ENCODE assay signal across 31 cellular contexts in the genomic region with DNA sequence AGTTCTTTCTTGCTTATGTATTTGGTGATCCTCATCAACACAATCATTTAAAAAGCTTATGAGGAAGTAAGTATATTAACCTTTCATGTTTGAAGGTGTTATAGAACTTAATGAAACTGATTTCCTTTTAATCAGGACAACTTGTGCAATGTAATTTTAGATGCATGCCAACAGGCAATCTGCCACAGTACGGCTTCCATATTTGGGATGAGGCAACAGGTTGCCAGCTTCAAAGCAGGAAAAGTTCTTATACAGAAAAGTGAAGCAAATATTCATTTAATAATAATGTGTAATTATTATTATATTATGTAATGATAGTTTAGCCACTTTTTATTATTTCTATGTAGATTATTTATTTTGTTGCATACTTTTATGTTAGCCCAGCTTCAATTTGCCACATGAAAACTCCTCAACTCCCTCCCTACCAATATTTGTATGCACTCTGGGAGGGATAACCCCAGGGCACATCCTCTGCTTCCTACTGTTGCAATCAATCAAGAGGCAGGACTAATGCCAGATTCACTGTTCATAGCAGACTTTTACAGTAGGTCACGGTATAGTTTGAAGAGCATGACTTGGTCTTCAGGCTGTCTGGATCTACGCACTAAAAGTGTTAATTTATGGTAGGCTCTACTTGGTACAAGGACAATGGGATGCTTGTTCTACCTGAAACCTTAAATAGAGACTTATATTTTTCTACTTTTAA.
DNase-seq lines count a peak whose midpoint lies in the region; TF ChIP-seq lines count a peak whose summit lies in the region.
"Had no signal": no experiment of that assay in that cellular context is flagged by ENCODE, and none has a peak within 500 bp of the region (broad histone marks: within the 10 kb centered on the region; RNA-seq: fewer than 3 reads in every experiment).

No MANE protein-coding gene starts in this region.

- H3K4me3 ChIP-seq in A673 (ENCODE audit: low read depth, low read length, poor library complexity, severe bottlenecking) (no peak overlapping the region), SK-N-MC (peak overlapping the region; percentile 49), vagina (no peak overlapping the region)
- H3K4me3 ChIP-seq: coronary artery, esophagus muscularis mucosa, lower lobe of right lung, pancreas, smooth muscle cell, thoracic aorta had no signal

- no peaks in the 10 kb centered on the region for H3K36me3 ChIP-seq in A673 (ENCODE audit: insufficient read depth, low read length, poor library complexity, severe bottlenecking)
- no peaks in the 10 kb centered on the region for H3K36me3 ChIP-seq in SK-N-MC (ENCODE audit: insufficient read depth, low read length)
- no peaks in the 10 kb centered on the region for H3K36me3 ChIP-seq in vagina
- H3K36me3 ChIP-seq: esophagus muscularis mucosa, lower lobe of right lung, pancreas, thoracic aorta had no signal

- CTCF ChIA-PET in A673 (lab: Charles Lee) (no interaction called here), HEK293T (lab: Yijun Ruan, JAX) (no interaction called here)

- no peaks in the 10 kb centered on the region for H3K9me3 ChIP-seq in A673 (ENCODE audit: low read depth, low read length, poor library complexity, severe bottlenecking)
- H3K9me3 ChIP-seq in SK-N-MC (ENCODE audit: low read depth, low read length) = no peaks in the 10 kb centered on the region
- H3K9me3 ChIP-seq in vagina = no peaks in the 10 kb centered on the region
- H3K9me3 ChIP-seq: esophagus muscularis mucosa, lower lobe of right lung, pancreas, thoracic aorta had no signal

- TF ChIP-seq POLR2A in vagina (IDR thresholded peaks at IDR 0.05) (no peak), erythroblast (IDR thresholded peaks at IDR 0.05; ENCODE audit: low read length) (no peak)

- DNase-seq in A673 (ENCODE audit: low spot score) = peak; percentile 18
- no peak for DNase-seq in HEK293T (ENCODE audit: extremely low spot score)
- peak; percentile 71 for DNase-seq in SK-N-MC (ENCODE audit: low read depth, low spot score)
- peak; percentile 72 for DNase-seq in myocyte (ENCODE audit: low read depth)
- DNase-seq in stimulated activated CD4-positive, alpha-beta T cell treated with anti-CD3 and anti-CD28 coated beads, Interleukin-2, amount 100 ng/mL, for 48 hours = no peak
- DNase-seq in vagina (ENCODE audit: extremely low spot score in 2 of 2) = no peak
- DNase-seq in SKM-1 (lab: John Stamatoyannopoulos, UW; ENCODE audit: unreplicated experiment) = no peak
- DNase-seq in erythroblast (lab: John Stamatoyannopoulos, UW) = no peak
- DNase-seq: activated CD4-positive, alpha-beta T cell treated with anti-CD3 and anti-CD28 coated beads, Interleukin-2, amount 50 U/mL, for 48 hours; activated CD4-positive, CD25-positive, alpha-beta regulatory T cell treated with anti-CD3 and anti-CD28 coated beads, Interleukin-2, amount 50 U/mL, for 72 hours; activated T-cell treated with anti-CD3 and anti-CD28 coated beads, Interleukin-2, amount 50 U/mL, for 72 hours; CD8-positive, alpha-beta T cell; DMS 273 treated with DMSO at 0.1 percent for 48 hours; effector memory CD8-positive, alpha-beta T cell; foreskin fibroblast; H9; Karpas-422; lower lobe of right lung; midbrain; natural killer cell; NCI-H1694 treated with DMSO at 0.1 percent for 48 hours; NCI-H2171 treated with DMSO at 0.1 percent for 48 hours; NCI-H524 treated with DMSO at 0.1 percent for 48 hours; pancreas; retina; stimulated activated CD4-positive, alpha-beta T cell treated with anti-CD3 and anti-CD28 coated beads, Interleukin-1b, Interleukin-23, amount 100 ng/mL, for 48 hours; stimulated activated naive CD8-positive, alpha-beta T cell treated with anti-CD3 and anti-CD28 coated beads, Interleukin-15, Interleukin-2, amounts not matched to agents 100 U/mL and 50 U/mL, for 24 hours had no signal

- H3K9ac ChIP-seq in SK-N-MC (ENCODE audit: insufficient read length) = no peak overlapping the region

- no TSS peak for BruUV-seq in A673 (replicated peaks; lab: Mats Ljungman, UMichigan)

- H3K4me1 ChIP-seq in A673 (ENCODE audit: insufficient read depth, low read length, poor library complexity, severe bottlenecking) (peaks cover 23% of the 10 kb centered on the region), vagina (no peaks in the 10 kb centered on the region)
- H3K4me1 ChIP-seq: esophagus muscularis mucosa, lower lobe of right lung, pancreas had no signal

- H3K27ac ChIP-seq in A673 (ENCODE audit: low read depth, low read length, poor library complexity, severe bottlenecking) (no peak overlapping the region), SK-N-MC (no peak overlapping the region), vagina (no peak overlapping the region)
- H3K27ac ChIP-seq: coronary artery, esophagus muscularis mucosa, lower lobe of right lung, pancreas, thoracic aorta had no signal

- intact Hi-C loops in A673 (cut with micrococcal nuclease; ENCODE audit: unreplicated experiment) = no loop called here
- intact Hi-C loops in vagina (cut with DNase I) = no loop called here

- TF ChIP-seq CTCF in A673 (conservative IDR thresholded peaks at IDR 0.05; ENCODE audit: low read depth, low read length) = no peak
- TF ChIP-seq CTCF in vagina (IDR thresholded peaks at IDR 0.05) = no peak

- H3K27me3 ChIP-seq in A673 (replicated peaks; ENCODE audit: insufficient read depth, low read depth, low read length, poor library complexity) = no peaks in the 10 kb centered on the region
- H3K27me3 ChIP-seq in vagina = no peaks in the 10 kb centered on the region
- H3K27me3 ChIP-seq: esophagus muscularis mucosa, pancreas had no signal

- POLR2A ChIA-PET in A673 (lab: Charles Lee; ENCODE audit: low non-redundant PET) (no interaction called here), HEK293T (lab: Yijun Ruan, JAX) (no interaction called here)

TF ChIP-seq in HEK293T, 16 proteins besides CTCF, POLR2A, EP300 and RAD21:
- TF ChIP-seq ARNT (IDR thresholded peaks at IDR 0.05) (0 out of 2 replicates have a peak, but pooled peaks have one; percentile 37), L3MBTL2 (conservative IDR thresholded peaks at IDR 0.05) (no peak), ZNF384 (IDR thresholded peaks at IDR 0.05) (no peak), LEF1 (IDR thresholded peaks at IDR 0.05; ENCODE audit: borderline replicate concordance) (no peak), SP1 (IDR thresholded peaks at IDR 0.05) (no peak), FOXK2 (IDR thresholded peaks at IDR 0.05) (no peak), CTBP1 (IDR thresholded peaks at IDR 0.05; ENCODE audit: borderline replicate concordance) (peak; percentile 48; the same call in 1 of the 2 replicates), TARDBP (IDR thresholded peaks at IDR 0.05) (no peak), NFRKB (IDR thresholded peaks at IDR 0.05) (no peak), PKNOX1 (IDR thresholded peaks at IDR 0.05) (peak; percentile 94), FOXA1 (IDR thresholded peaks at IDR 0.05) (no peak), HDGF (IDR thresholded peaks at IDR 0.05; ENCODE audit: borderline replicate concordance) (no peak), BHLHE40 (IDR thresholded peaks at IDR 0.05; ENCODE audit: borderline replicate concordance) (no peak), SUZ12 (IDR thresholded peaks at IDR 0.05) (no peak), FOXM1 (IDR thresholded peaks at IDR 0.05; ENCODE audit: borderline replicate concordance) (no peak), ELF4 (IDR thresholded peaks at IDR 0.05) (no peak)

Comparison
In these comparisons a context has a peak if more than half of its experiments do, and no peak if none do; other contexts are left out.
1. DNase-seq: peak in A673 (single experiment), SK-N-MC (single experiment) and myocyte (single experiment); none in HEK293T (single experiment), stimulated activated CD4-positive, alpha-beta T cell treated with anti-CD3 and anti-CD28 coated beads, Interleukin-2, amount 100 ng/mL, for 48 hours (0 of 2), vagina (0 of 2), SKM-1 (single experiment) and erythroblast (0 of 2).